ENCODE assay signal across 8 cellular contexts in genomic region chr7:151754142-151754590, GRCh38.
DNase-seq lines count a peak whose midpoint lies in the region; ATAC-seq, FAIRE-seq and TF ChIP-seq lines count a peak whose summit lies in the region.

No MANE protein-coding gene starts in this region.

- no peak for FAIRE-seq in GM12891 (lab: Jason Lieb, UNC)

- no peak for TF ChIP-seq POLR2A in GM12891 (IDR thresholded peaks at IDR 0.05; ENCODE audit: low read depth, low read length)

- H3K27ac ChIP-seq in C4-2B (no peak overlapping the region), coronary artery (peak overlapping the region; percentile 82 to 90), substantia nigra (ENCODE audit: low read depth, low read length, poor library complexity, severe bottlenecking) (no peak overlapping the region)

- no peak overlapping the region for H3K4me3 ChIP-seq in coronary artery

- peak; percentile 59 for DNase-seq in GM12891 (ENCODE audit: insufficient read length, low spot score)
- peak; percentile 43 for DNase-seq in NCI-H748 (lab: John Stamatoyannopoulos, UW; ENCODE audit: unreplicated experiment)
- DNase-seq in coronary artery (ENCODE audit: low spot score) = peak; percentile 94
- peak; percentile 82 for DNase-seq in left lobe of liver (ENCODE audit: low spot score)
- peak in 31 of 49 donors; percentile 14 to 71 (median 42) for DNase-seq in substantia nigra (lab: John Stamatoyannopoulos, UW)

- peak; percentile 91 for ATAC-seq in left lobe of liver
- no peak for ATAC-seq in GM19397 (IDR thresholded peaks at IDR 0.05; ENCODE audit: unreplicated experiment)
- ATAC-seq in HG03025 (IDR thresholded peaks at IDR 0.05; ENCODE audit: low FRiP score, unreplicated experiment) = no peak

- TF ChIP-seq CTCF in C4-2B (conservative IDR thresholded peaks at IDR 0.05) (peak; percentile 99), coronary artery (IDR thresholded peaks at IDR 0.05) (peak; percentile 79)

TF ChIP-seq in GM12891, 5 proteins besides CTCF, POLR2A, EP300 and RAD21:
- TF ChIP-seq POU2F2 (IDR thresholded peaks at IDR 0.05; ENCODE audit: low read depth, low read length) = no peak
- no peak for TF ChIP-seq SPI1 (IDR thresholded peaks at IDR 0.05; ENCODE audit: low read depth, low read length)
- TF ChIP-seq TAF1 (IDR thresholded peaks at IDR 0.05; ENCODE audit: low read depth, low read length) = no peak
- TF ChIP-seq PAX5 (IDR thresholded peaks at IDR 0.05; ENCODE audit: insufficient read depth, low read length, severe bottlenecking) = no peak
- no peak for TF ChIP-seq POLR2AphosphoS5 (IDR thresholded peaks at IDR 0.05; ENCODE audit: low read depth, low read length)

Comparison
In these comparisons a context has a peak if more than half of its experiments do, and no peak if none do; other contexts are left out.
1. H3K27ac ChIP-seq: peak in coronary artery (2 of 2); none in C4-2B (single experiment) and substantia nigra (single experiment).
2. DNase-seq: peak in every context shown above with its lines; median percentile 94 in coronary artery; 82 in left lobe of liver; 59 in GM12891; 43 in NCI-H748; 42 in substantia nigra.